Comparison of ENCODE assay signal across 17 cellular contexts in genomic region chrX:41377624-41378023, GRCh38. TPM values are rescaled to one million over a fixed set of nuclear protein-coding genes. Genes with fewer than 3 reads are reported as not detected.
DNase-seq lines count a peak whose midpoint lies in the region; ATAC-seq and TF ChIP-seq lines count a peak whose summit lies in the region.
"Had no signal": no experiment of that assay in that cellular context is flagged by ENCODE, and none has a peak within 500 bp of the region (broad histone marks: within the 10 kb centered on the region; RNA-seq: fewer than 3 reads in every experiment).

No MANE protein-coding gene starts in this region.

- TF ChIP-seq CTCF in MCF 10A (IDR thresholded peaks at IDR 0.05; ENCODE audit: unreplicated experiment) (no peak), breast epithelium (IDR thresholded peaks at IDR 0.05) (no peak), choroid plexus epithelial cell (conservative IDR thresholded peaks at IDR 0.05; ENCODE audit: low read depth, low read length) (no peak)

- BruUV-seq in MCF 10A (replicated peaks; lab: Mats Ljungman, UMichigan): no TSS peak

- H3K9me3 ChIP-seq in breast epithelium: no peaks in the 10 kb centered on the region
- H3K9me3 ChIP-seq: gastroesophageal sphincter, transverse colon had no signal

- no peak overlapping the region for H3K4me3 Mint-ChIP-seq in MCF 10A (ENCODE audit: unreplicated experiment)
- peak overlapping the region; percentile 7 for H3K4me3 Mint-ChIP-seq in stimulated activated naive CD8-positive, alpha-beta T cell treated with anti-CD3 and anti-CD28 coated beads, Interleukin-15, Interleukin-2, amounts not matched to agents 100 ng/mL and 50 ng/mL, for 24 hours
- H3K4me3 Mint-ChIP-seq: central memory CD8-positive, alpha-beta T cell had no signal

- H3K27me3 ChIP-seq in breast epithelium: peaks cover 0 to 14% of the 10 kb centered on the region in 2 donors
- H3K27me3 ChIP-seq: gastroesophageal sphincter, transverse colon had no signal

- H3K27ac Mint-ChIP-seq in MCF 10A (ENCODE audit: low read depth, unreplicated experiment): no peak overlapping the region
- H3K27ac Mint-ChIP-seq in stimulated activated naive CD8-positive, alpha-beta T cell treated with anti-CD3 and anti-CD28 coated beads, Interleukin-15, Interleukin-2, amounts not matched to agents 100 ng/mL and 50 ng/mL, for 24 hours: peak overlapping the region; percentile 52

- no peaks in the 10 kb centered on the region for H3K9me3 Mint-ChIP-seq in MCF 10A (ENCODE audit: unreplicated experiment)
- H3K9me3 Mint-ChIP-seq in stimulated activated naive CD8-positive, alpha-beta T cell treated with anti-CD3 and anti-CD28 coated beads, Interleukin-15, Interleukin-2, amounts not matched to agents 100 ng/mL and 50 ng/mL, for 24 hours: no peaks in the 10 kb centered on the region
- H3K9me3 Mint-ChIP-seq: central memory CD8-positive, alpha-beta T cell had no signal

- H3K36me3 ChIP-seq in breast epithelium: no peaks in the 10 kb centered on the region
- H3K36me3 ChIP-seq: gastroesophageal sphincter, transverse colon had no signal

- no peaks in the 10 kb centered on the region for H3K27me3 Mint-ChIP-seq in MCF 10A (ENCODE audit: insufficient read depth, unreplicated experiment)
- no peaks in the 10 kb centered on the region for H3K27me3 Mint-ChIP-seq in stimulated activated naive CD8-positive, alpha-beta T cell treated with anti-CD3 and anti-CD28 coated beads, Interleukin-15, Interleukin-2, amounts not matched to agents 100 ng/mL and 50 ng/mL, for 24 hours
- H3K27me3 Mint-ChIP-seq: central memory CD8-positive, alpha-beta T cell had no signal

- POLR2A ChIA-PET in MCF 10A (lab: Yijun Ruan, JAX): no interaction called here

- TF ChIP-seq POLR2A in breast epithelium (IDR thresholded peaks at IDR 0.05): no peak

- DNase-seq in MCF 10A (ENCODE audit: unreplicated experiment) (peak; percentile 21), breast epithelium (ENCODE audit: low spot score in 2 of 2) (no peak), choroid plexus epithelial cell (ENCODE audit: low read depth) (peak; percentile 20), SK-N-DZ (ENCODE audit: low spot score) (no peak)
- peak; percentile 28 to 35 for DNase-seq in activated CD4-positive, alpha-beta T cell treated with anti-CD3 and anti-CD28 coated beads, Interleukin-2, amount 50 U/mL, for 48 hours
- DNase-seq in effector CD8-positive, alpha-beta T cell (lab: John Stamatoyannopoulos, UW): no peak
- DNase-seq: islet precursor cell; MV-4-11; NCI-H2171 treated with DMSO at 0.1 percent for 48 hours; NK-92 treated with Interleukin-12 subunit alpha and Interleukin-12 subunit beta, amount 100 ng/mL, for 24 hours; transverse colon had no signal

- H3K4me1 ChIP-seq in breast epithelium: no peaks in the 10 kb centered on the region
- H3K4me1 ChIP-seq: gastroesophageal sphincter had no signal

- CTCF ChIA-PET in MCF 10A (lab: Yijun Ruan, JAX): interaction anchor here (0.7 kb wide), 1 partner anchor 360 kb away, joined by 3 read pairs; no protein-coding TSS in a partner anchor

- intact Hi-C loops in MCF 10A (cut with micrococcal nuclease): no loop called here
- intact Hi-C loops in breast epithelium (cut with DNase I; ENCODE audit: low total_unique reads): no loop called here

- peaks cover 5% of the 10 kb centered on the region for H3K4me1 Mint-ChIP-seq in MCF 10A (ENCODE audit: insufficient read depth, unreplicated experiment)
- H3K4me1 Mint-ChIP-seq in stimulated activated naive CD8-positive, alpha-beta T cell treated with anti-CD3 and anti-CD28 coated beads, Interleukin-15, Interleukin-2, amounts not matched to agents 100 ng/mL and 50 ng/mL, for 24 hours (ENCODE audit: low read depth): peaks cover 8% of the 10 kb centered on the region
- H3K4me1 Mint-ChIP-seq: central memory CD8-positive, alpha-beta T cell had no signal

- H3K4me3 ChIP-seq in breast epithelium (no peak overlapping the region), choroid plexus epithelial cell (ENCODE audit: low read depth, low read length) (no peak overlapping the region)
- H3K4me3 ChIP-seq: gastroesophageal sphincter, transverse colon had no signal

- no peak for ATAC-seq in GM19328 (IDR thresholded peaks at IDR 0.05; ENCODE audit: unreplicated experiment)
- ATAC-seq: gastroesophageal sphincter, Right ventricle myocardium inferior, sciatic nerve had no signal

- no peak overlapping the region for H3K27ac ChIP-seq in breast epithelium
- H3K27ac ChIP-seq: gastroesophageal sphincter, transverse colon had no signal

- H3K36me3 Mint-ChIP-seq in MCF 10A (ENCODE audit: insufficient read depth, unreplicated experiment): no peaks in the 10 kb centered on the region
- H3K36me3 Mint-ChIP-seq in stimulated activated naive CD8-positive, alpha-beta T cell treated with anti-CD3 and anti-CD28 coated beads, Interleukin-15, Interleukin-2, amounts not matched to agents 100 ng/mL and 50 ng/mL, for 24 hours (ENCODE audit: low read depth): no peaks in the 10 kb centered on the region

RNA-seq across cellular contexts. Expression of gene DDX3X, which starts 43.7 kb away (rescaled TPM):
- total RNA-seq in MCF 10A (2022) (290 and 297 TPM in 2 replicates), breast epithelium (100 to 1,000 TPM; 239 to 375 (median 248) TPM)
- polyA plus RNA-seq in SK-N-DZ (2014; cell fraction: cytosol; rRNA removed): 106 and 112 TPM in 2 replicates
- 120 and 149 TPM in 2 replicates for polyA plus RNA-seq in SK-N-DZ (2014; cell fraction: nucleus; rRNA removed)

Comparison
In these comparisons a context has a peak if more than half of its experiments do, and no peak if none do; other contexts are left out.
1. DNase-seq: peak in MCF 10A (single experiment), activated CD4-positive, alpha-beta T cell treated with anti-CD3 and anti-CD28 coated beads, Interleukin-2, amount 50 U/mL, for 48 hours (2 of 2) and choroid plexus epithelial cell (single experiment); none in breast epithelium (0 of 2), effector CD8-positive, alpha-beta T cell (single experiment) and SK-N-DZ (single experiment).